In genomic region chr3:107130089-107130700, GRCh38 we compare ENCODE assay signal across 18 cellular contexts.
DNase-seq lines count a peak whose midpoint lies in the region; ATAC-seq and TF ChIP-seq lines count a peak whose summit lies in the region.
"Had no signal": no experiment of that assay in that cellular context is flagged by ENCODE, and none has a peak within 500 bp of the region (broad histone marks: within the 10 kb centered on the region; RNA-seq: fewer than 3 reads in every experiment).

No MANE protein-coding gene starts in this region.

- H3K27me3 Mint-ChIP-seq in activated CD4-positive, alpha-beta T cell treated with anti-CD3 and anti-CD28 coated beads for 36 hours = peaks cover 2% of the 10 kb centered on the region
- peaks cover 4% of the 10 kb centered on the region for H3K27me3 Mint-ChIP-seq in activated CD4-positive, alpha-beta T cell treated with anti-CD3 and anti-CD28 coated beads, Interleukin-2, amount 10 ng/mL, durations not matched to agents 24 days and 14 days

- H2BK5ac ChIP-seq in neuronal stem cell (ENCODE audit: low read length) = no peak overlapping the region

- peak overlapping the region; percentile 51 for H2BK12ac ChIP-seq in neuronal stem cell (ENCODE audit: low read length)

- TF ChIP-seq EP300 in gastroesophageal sphincter (IDR thresholded peaks at IDR 0.05) = no peak

- CTCF ChIA-PET in activated CD4-positive, alpha-beta T cell treated with anti-CD3 and anti-CD28 coated beads for 36 hours (lab: Charles Lee) = no interaction called here

- H3K18ac ChIP-seq in neuronal stem cell (ENCODE audit: low read length) = peak overlapping the region; percentile 32

- no peak for TF ChIP-seq CTCF in gastroesophageal sphincter (IDR thresholded peaks at IDR 0.05)

- POLR2A ChIA-PET in activated CD4-positive, alpha-beta T cell treated with anti-CD3 and anti-CD28 coated beads for 36 hours (lab: Charles Lee) = no interaction called here

- no peaks in the 10 kb centered on the region for H3K79me1 ChIP-seq in neuronal stem cell (ENCODE audit: low read depth, low read length)

- H3K36me3 ChIP-seq in gastroesophageal sphincter (no peaks in the 10 kb centered on the region), neuronal stem cell (replicated peaks in 1 of 2; ENCODE audit: control insufficient read depth in 2 of 2, insufficient read depth in 2 of 2, low read length in 2 of 2) (peaks cover 0 to 2% of the 10 kb centered on the region in 2 donors)
- H3K36me3 ChIP-seq: BE2C had no signal

- peak overlapping the region; percentile 12 for H2AK5ac ChIP-seq in neuronal stem cell (ENCODE audit: low read depth, low read length)

- H3K9ac ChIP-seq in neuronal stem cell (ENCODE audit: low read depth, low read length, poor library complexity) = no peak overlapping the region

- H4K8ac ChIP-seq in neuronal stem cell (ENCODE audit: low read depth, low read length) = no peak overlapping the region

- no peak overlapping the region for H2BK15ac ChIP-seq in neuronal stem cell (ENCODE audit: low read length)

- H3K4me3 Mint-ChIP-seq in activated CD4-positive, alpha-beta T cell treated with anti-CD3 and anti-CD28 coated beads for 36 hours = no peak overlapping the region
- no peak overlapping the region for H3K4me3 Mint-ChIP-seq in activated CD4-positive, alpha-beta T cell treated with anti-CD3 and anti-CD28 coated beads, Interleukin-2, amount 10 ng/mL, durations not matched to agents 24 days and 14 days
- H3K4me3 Mint-ChIP-seq: CD4-positive, alpha-beta T cell; GM23338 had no signal

- no peaks in the 10 kb centered on the region for H3K9me3 ChIP-seq in gastroesophageal sphincter
- peaks cover 0 to 6% of the 10 kb centered on the region in 2 donors for H3K9me3 ChIP-seq in neuronal stem cell (replicated peaks in 1 of 2; ENCODE audit: control insufficient read depth in 2 of 2, insufficient read depth in 1 of 2, low read depth in 1 of 2, low read length in 2 of 2)
- H3K9me3 ChIP-seq: BE2C had no signal

- H3K27ac Mint-ChIP-seq in activated CD4-positive, alpha-beta T cell treated with anti-CD3 and anti-CD28 coated beads for 36 hours = no peak overlapping the region
- H3K27ac Mint-ChIP-seq in activated CD4-positive, alpha-beta T cell treated with anti-CD3 and anti-CD28 coated beads, Interleukin-2, amount 10 ng/mL, durations not matched to agents 24 days and 14 days = no peak overlapping the region
- H3K27ac Mint-ChIP-seq: CD4-positive, alpha-beta T cell; GM23338 had no signal

- no peak overlapping the region for H3K4ac ChIP-seq in neuronal stem cell (ENCODE audit: low read length)

- H3K14ac ChIP-seq in neuronal stem cell (ENCODE audit: low read length) = no peak overlapping the region

- no peaks in the 10 kb centered on the region for H3K27me3 ChIP-seq in gastroesophageal sphincter
- H3K27me3 ChIP-seq in neuronal stem cell (ENCODE audit: control insufficient read depth in 3 of 3, insufficient read depth in 3 of 3, low read depth in 1 of 3, low read length in 3 of 3) = no peaks in the 10 kb centered on the region
- H3K27me3 ChIP-seq: BE2C had no signal

- no peak overlapping the region for H3K4me3 ChIP-seq in gastroesophageal sphincter
- peak overlapping the region in 1 of 2 donors; percentile 2 for H3K4me3 ChIP-seq in neuronal stem cell (ENCODE audit: low read length in 2 of 2)
- H3K4me3 ChIP-seq: GM23338, PC-9 had no signal

- no peak overlapping the region for H2AFZ ChIP-seq in neuronal stem cell (ENCODE audit: low read length)
- H2AFZ ChIP-seq: GM23338, PC-9 had no signal

- no peaks in the 10 kb centered on the region for H3K4me1 Mint-ChIP-seq in activated CD4-positive, alpha-beta T cell treated with anti-CD3 and anti-CD28 coated beads for 36 hours
- no peaks in the 10 kb centered on the region for H3K4me1 Mint-ChIP-seq in activated CD4-positive, alpha-beta T cell treated with anti-CD3 and anti-CD28 coated beads, Interleukin-2, amount 10 ng/mL, durations not matched to agents 24 days and 14 days
- H3K4me1 Mint-ChIP-seq: GM23338 had no signal

- H3K27ac ChIP-seq in gastroesophageal sphincter (no peak overlapping the region), neuronal stem cell (replicated peaks; ENCODE audit: low read length) (no peak overlapping the region)
- H3K27ac ChIP-seq: 22Rv1, PC-9 had no signal

- H3K4me2 ChIP-seq in neuronal stem cell (ENCODE audit: insufficient read depth, low read length, poor library complexity, severe bottlenecking) = no peak overlapping the region
- H3K4me2 ChIP-seq: GM23338, PC-9 had no signal

- no peak overlapping the region for H2BK120ac ChIP-seq in neuronal stem cell (ENCODE audit: low read depth, low read length)

- TF ChIP-seq POLR2A in gastroesophageal sphincter (IDR thresholded peaks at IDR 0.05) = no peak

- H3K23ac ChIP-seq in neuronal stem cell (ENCODE audit: low read depth, low read length, poor library complexity) = peak overlapping the region; percentile 11

- intact Hi-C loops in activated CD4-positive, alpha-beta T cell treated with anti-CD3 and anti-CD28 coated beads for 36 hours (cut with DNase I, micrococcal nuclease) = no loop called here
- intact Hi-C loops in activated CD4-positive, alpha-beta T cell treated with anti-CD3 and anti-CD28 coated beads, Interleukin-2, amount 10 ng/mL, durations not matched to agents 24 days and 14 days (cut with micrococcal nuclease) = no loop called here

- 84 to 95% methylated on average over 6 of the region's 6 CpGs for WGBS in gastroesophageal sphincter (ENCODE audit: low coverage in 1 of 2), 2 donors
- WGBS in neuronal stem cell (ENCODE audit: extremely low coverage in 2 of 2, insufficient read length in 2 of 2, insufficient replicate concordance in 1 of 2), 2 donors = no CpG with 5 or more reads among the region's 6 CpGs

- no peak for DNase-seq in activated CD4-positive, alpha-beta T cell treated with anti-CD3 and anti-CD28 coated beads for 36 hours
- no peak for DNase-seq in activated CD4-positive, alpha-beta T cell treated with anti-CD3 and anti-CD28 coated beads, Interleukin-2, amount 10 ng/mL, durations not matched to agents 24 days and 14 days
- DNase-seq in neuronal stem cell (ENCODE audit: low spot score) (no peak), hepatic stellate cell (ENCODE audit: low spot score) (no peak), NCI-H69 (lab: John Stamatoyannopoulos, UW) (no peak)
- DNase-seq: BE2C; Calu3; CD4-positive, alpha-beta T cell; NCI-H1048; NCI-H1436 treated with DMSO at 0.1 percent for 48 hours; NCI-H2081 treated with DMSO at 0.1 percent for 48 hours; NCI-H510A treated with DMSO at 0.1 percent for 48 hours; PC-9 had no signal

- H3K36me3 Mint-ChIP-seq in activated CD4-positive, alpha-beta T cell treated with anti-CD3 and anti-CD28 coated beads for 36 hours (ENCODE audit: low read depth) = no peaks in the 10 kb centered on the region
- no peaks in the 10 kb centered on the region for H3K36me3 Mint-ChIP-seq in activated CD4-positive, alpha-beta T cell treated with anti-CD3 and anti-CD28 coated beads, Interleukin-2, amount 10 ng/mL, durations not matched to agents 24 days and 14 days (ENCODE audit: low read depth)

- H3K4me1 ChIP-seq in gastroesophageal sphincter (no peaks in the 10 kb centered on the region), neuronal stem cell (ENCODE audit: control insufficient read depth in 2 of 2, insufficient read depth in 1 of 2, low read depth in 1 of 2, low read length in 2 of 2) (peaks cover 0 to 6% of the 10 kb centered on the region in 2 donors)
- H3K4me1 ChIP-seq: BE2C had no signal

- H4K91ac ChIP-seq in neuronal stem cell (ENCODE audit: low read depth, low read length, poor library complexity) = peak overlapping the region; percentile 65

- H3K9me3 Mint-ChIP-seq in activated CD4-positive, alpha-beta T cell treated with anti-CD3 and anti-CD28 coated beads for 36 hours (ENCODE audit: low read depth) = no peaks in the 10 kb centered on the region
- H3K9me3 Mint-ChIP-seq in activated CD4-positive, alpha-beta T cell treated with anti-CD3 and anti-CD28 coated beads, Interleukin-2, amount 10 ng/mL, durations not matched to agents 24 days and 14 days = no peaks in the 10 kb centered on the region
- H3K9me3 Mint-ChIP-seq: CD4-positive, alpha-beta T cell had no signal

- peak; percentile 16 for ATAC-seq in activated CD4-positive, alpha-beta T cell treated with anti-CD3 and anti-CD28 coated beads for 36 hours
- peak; percentile 13 for ATAC-seq in gastroesophageal sphincter
- ATAC-seq in GM18498 (IDR thresholded peaks at IDR 0.05; ENCODE audit: unreplicated experiment) = no peak
- ATAC-seq in HG02840 (IDR thresholded peaks at IDR 0.05; ENCODE audit: low FRiP score, unreplicated experiment) = no peak
- ATAC-seq: GM23338 had no signal

Comparison
In these comparisons a context has a peak if more than half of its experiments do, and no peak if none do; other contexts are left out.
1. ATAC-seq: peak in activated CD4-positive, alpha-beta T cell treated with anti-CD3 and anti-CD28 coated beads for 36 hours (single experiment) and gastroesophageal sphincter (single experiment); none in GM18498 (single experiment) and HG02840 (single experiment).